ENCODE assay signal across 8 cellular contexts in the genomic region with DNA sequence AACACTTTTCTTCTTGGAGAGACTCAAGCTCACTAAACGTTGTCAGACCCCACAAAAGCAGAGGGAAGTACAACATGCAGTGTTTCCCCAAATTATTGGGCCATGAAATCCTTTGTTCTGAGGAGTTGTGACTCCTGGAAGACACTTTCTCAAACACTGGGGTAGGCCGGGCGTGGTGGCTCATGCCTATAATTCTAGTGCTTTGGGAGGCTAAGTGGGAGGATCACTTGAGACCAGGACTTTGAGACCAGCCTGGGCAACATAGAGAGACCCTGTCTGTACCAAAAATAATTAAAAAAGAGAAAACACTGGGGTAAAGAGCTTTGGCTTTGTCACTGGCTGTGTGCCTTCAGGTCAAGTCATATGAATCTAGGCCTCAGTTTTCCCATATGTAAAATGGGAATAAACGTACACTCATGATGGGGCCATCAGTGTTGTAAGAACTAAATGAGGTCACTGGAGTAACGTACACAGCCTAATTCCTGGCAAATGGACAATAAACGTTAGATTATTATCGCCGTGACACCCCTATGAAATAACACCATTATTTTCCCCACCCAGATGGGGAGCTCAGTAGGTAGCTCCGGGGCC.
DNase-seq lines count a peak whose midpoint lies in the region; ATAC-seq and TF ChIP-seq lines count a peak whose summit lies in the region.

No MANE protein-coding gene starts in this region.

- no peaks in the 10 kb centered on the region for H3K9me2 ChIP-seq in MM.1S (replicated peaks; ENCODE audit: insufficient read depth, low read length)

- peak overlapping the region in 1 of 11 experiments; percentile 75; a peak in 1 of 22 replicates for H3K27ac ChIP-seq in BLaER1 treated with 17β-estradiol and CSF1 and Interleukin-3, amounts not matched to agents 10 nM and 100 nM
- no peak overlapping the region for H3K27ac ChIP-seq in MM.1S (ENCODE audit: low read length)
- H3K27ac ChIP-seq in effector memory CD4-positive, alpha-beta T cell (ENCODE audit: insufficient read depth, low read length, poor library complexity, severe bottlenecking), result no peak overlapping the region
- no peak overlapping the region for H3K27ac ChIP-seq in neural progenitor cell

- H3K4me1 ChIP-seq in BLaER1 treated with 17β-estradiol and CSF1 and Interleukin-3, amounts not matched to agents 10 nM and 100 nM, result peaks cover 0 to 14% (median 6%) of the 10 kb centered on the region in 10 experiments; a peak in 15 of 20 replicates
- H3K4me1 ChIP-seq in MM.1S (ENCODE audit: low read length) (peaks cover 4% of the 10 kb centered on the region; the same call in 1 of the 2 replicates), neural progenitor cell (no peaks in the 10 kb centered on the region)
- no peaks in the 10 kb centered on the region for H3K4me1 ChIP-seq in effector memory CD4-positive, alpha-beta T cell (ENCODE audit: control insufficient read depth, insufficient read depth, low read length, poor library complexity, severe bottlenecking)

- no peak for ATAC-seq in HG03460 (IDR thresholded peaks at IDR 0.05; ENCODE audit: unreplicated experiment)

- H2AFZ ChIP-seq in MM.1S (ENCODE audit: low read length) (peak overlapping the region; percentile 98; the same call in 1 of the 2 replicates), neural progenitor cell (replicated peaks) (peak overlapping the region; percentile 97)

- peak overlapping the region in 9 of 11 experiments; percentile 75 to 92 (median 83); a peak in 16 of 22 replicates for H3K9ac ChIP-seq in BLaER1 treated with 17β-estradiol and CSF1 and Interleukin-3, amounts not matched to agents 10 nM and 100 nM
- peak overlapping the region; percentile 66; the same call in 1 of the 2 replicates for H3K9ac ChIP-seq in MM.1S (ENCODE audit: low read length)
- H3K9ac ChIP-seq in neural progenitor cell, result no peak overlapping the region

- no peaks in the 10 kb centered on the region for H3F3A ChIP-seq in MM.1S (ENCODE audit: insufficient read depth, low read length)
- H3F3A ChIP-seq in neural progenitor cell (ENCODE audit: low read depth), result no peaks in the 10 kb centered on the region

- H4K20me1 ChIP-seq in BLaER1 treated with 17β-estradiol and CSF1 and Interleukin-3, amounts not matched to agents 10 nM and 100 nM, result no peaks in the 10 kb centered on the region; a peak in 1 of 22 replicates
- no peaks in the 10 kb centered on the region for H4K20me1 ChIP-seq in MM.1S (ENCODE audit: insufficient read depth, low read length)
- H4K20me1 ChIP-seq in neural progenitor cell (ENCODE audit: low read depth), result no peaks in the 10 kb centered on the region

- no peaks in the 10 kb centered on the region for H3K9me3 ChIP-seq in BLaER1 treated with 17β-estradiol and CSF1 and Interleukin-3, amounts not matched to agents 10 nM and 100 nM (replicated peaks in 1 of 11)
- H3K9me3 ChIP-seq in MM.1S (replicated peaks; ENCODE audit: insufficient read depth, low read length) (no peaks in the 10 kb centered on the region), neural progenitor cell (ENCODE audit: low read depth) (no peaks in the 10 kb centered on the region)
- H3K9me3 ChIP-seq in effector memory CD4-positive, alpha-beta T cell (ENCODE audit: control insufficient read depth, low read length), result no peaks in the 10 kb centered on the region

- H3K4me1 Mint-ChIP-seq in neural progenitor cell, result peaks cover 3% of the 10 kb centered on the region

- H3K9me3 Mint-ChIP-seq in neural progenitor cell, result no peaks in the 10 kb centered on the region

- no peak overlapping the region for H3K27ac Mint-ChIP-seq in neural progenitor cell

- H3K27me3 Mint-ChIP-seq in neural progenitor cell (ENCODE audit: insufficient read depth, low read depth), result peaks cover 10% of the 10 kb centered on the region

- peak overlapping the region; percentile 87 for H3K4me3 Mint-ChIP-seq in neural progenitor cell

- H3K4me2 ChIP-seq in BLaER1 treated with 17β-estradiol and CSF1 and Interleukin-3, amounts not matched to agents 10 nM and 100 nM, result peak overlapping the region; percentile 86 to 98 (median 91)
- H3K4me2 ChIP-seq in MM.1S (ENCODE audit: low read depth, low read length) (peak overlapping the region; percentile 89), neural progenitor cell (peak overlapping the region; percentile 84)

- DNase-seq in MM.1S (no peak), neural progenitor cell (ENCODE audit: low spot score) (no peak), HCEC 1CT (no peak), SHP77 (lab: John Stamatoyannopoulos, UW) (no peak), mesenteric fat pad (ENCODE audit: low spot score) (no peak)
- no peak for DNase-seq in effector memory CD4-positive, alpha-beta T cell

- H3K27me3 ChIP-seq in BLaER1 treated with 17β-estradiol and CSF1 and Interleukin-3, amounts not matched to agents 10 nM and 100 nM, result 0 out of 22 replicates have a peak, but pooled peaks cover 0 to 5% (median 0%) of the 10 kb centered on the region in 11 experiments
- H3K27me3 ChIP-seq in MM.1S (replicated peaks; ENCODE audit: insufficient read depth, low read length), result no peaks in the 10 kb centered on the region
- H3K27me3 ChIP-seq in effector memory CD4-positive, alpha-beta T cell (replicated peaks; ENCODE audit: control insufficient read depth, insufficient read depth, low read length, poor library complexity, severe bottlenecking), result no peaks in the 10 kb centered on the region
- peaks cover 12% of the 10 kb centered on the region for H3K27me3 ChIP-seq in neural progenitor cell

- TF ChIP-seq CTCF in MM.1S (IDR thresholded peaks at IDR 0.05; ENCODE audit: low read length) (no peak), neural progenitor cell (IDR thresholded peaks at IDR 0.05) (no peak)

- no peaks in the 10 kb centered on the region for H3K36me3 ChIP-seq in BLaER1 treated with 17β-estradiol and CSF1 and Interleukin-3, amounts not matched to agents 10 nM and 100 nM
- H3K36me3 ChIP-seq in MM.1S (replicated peaks; ENCODE audit: insufficient read depth, low read length), result no peaks in the 10 kb centered on the region
- H3K36me3 ChIP-seq in effector memory CD4-positive, alpha-beta T cell (ENCODE audit: control insufficient read depth, insufficient read depth, low read length), result no peaks in the 10 kb centered on the region
- no peaks in the 10 kb centered on the region for H3K36me3 ChIP-seq in neural progenitor cell

- peak overlapping the region; percentile 56 to 85 (median 72) for H3K4me3 ChIP-seq in BLaER1 treated with 17β-estradiol and CSF1 and Interleukin-3, amounts not matched to agents 10 nM and 100 nM
- H3K4me3 ChIP-seq in MM.1S (ENCODE audit: low read length) (peak overlapping the region; percentile 76), neural progenitor cell (peak overlapping the region; percentile 72)
- H3K4me3 ChIP-seq in effector memory CD4-positive, alpha-beta T cell (ENCODE audit: insufficient read depth, low read depth, low read length, poor library complexity, severe bottlenecking), result peak overlapping the region; percentile 59

- H3K79me2 ChIP-seq in MM.1S (ENCODE audit: low read length), result no peaks in the 10 kb centered on the region
- no peaks in the 10 kb centered on the region for H3K79me2 ChIP-seq in neural progenitor cell (ENCODE audit: low read depth)

- H3K36me3 Mint-ChIP-seq in neural progenitor cell, result no peaks in the 10 kb centered on the region
